6 cellular contexts compared by ENCODE assay signal in the genomic region with DNA sequence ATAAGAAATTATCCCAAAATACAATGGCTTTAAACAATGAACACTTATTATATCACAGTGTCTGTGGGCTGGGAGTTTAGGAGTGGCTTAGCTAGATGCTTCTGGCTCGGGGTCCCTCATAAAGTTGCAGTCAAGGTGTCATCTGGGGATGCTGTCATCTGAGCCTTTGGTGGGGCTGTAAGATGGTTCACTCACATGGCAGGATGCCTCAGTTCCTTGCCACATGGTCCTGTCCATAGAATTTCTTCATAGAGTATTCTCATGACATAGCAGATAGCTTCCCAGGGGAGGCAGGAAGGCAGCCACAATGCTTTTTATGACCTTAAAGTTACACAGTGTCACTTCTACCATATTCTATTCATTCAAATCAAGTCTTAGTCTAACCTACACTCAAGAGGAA. TPM values are rescaled to one million over a fixed set of nuclear protein-coding genes. Genes with fewer than 3 reads are reported as not detected.
"Had no signal": no experiment of that assay in that cellular context is flagged by ENCODE, and none has a peak within 500 bp of the region (broad histone marks: within the 10 kb centered on the region; RNA-seq: fewer than 3 reads in every experiment).

No MANE protein-coding gene starts in this region.

- H3K4me3 ChIP-seq: GM12878 had no signal

- FAIRE-seq: G401.6, GM12878, GM12891 had no signal

- DNase-seq: GDM1, GF-D8 had no signal

RNA-seq across cellular contexts. Expression of a gene that starts 51.2 kb away (rescaled TPM):
- total RNA-seq: G401 had no signal
